In genomic region chr13:99657848-99658265, GRCh38 we compare ENCODE assay signal across 8 cellular contexts. TPM values are rescaled to one million over a fixed set of nuclear protein-coding genes. Genes with fewer than 3 reads are reported as not detected.
A peak's percentile ranks its signal among the peaks of the same experiment; 100 is the strongest.
DNase-seq lines count a peak whose midpoint lies in the region; ATAC-seq and TF ChIP-seq lines count a peak whose summit lies in the region.

No MANE protein-coding gene starts in this region.

- H3K36me3 ChIP-seq in adrenal gland (replicated peaks in 1 of 2) = no peaks in the 10 kb centered on the region
- H3K36me3 ChIP-seq in hepatocyte (replicated peaks; ENCODE audit: insufficient read depth, low read depth) = no peaks in the 10 kb centered on the region
- H3K36me3 ChIP-seq in skeletal muscle tissue (ENCODE audit: control insufficient read depth in 3 of 3, insufficient read depth in 3 of 3, low read length in 3 of 3) = no peaks in the 10 kb centered on the region

- TF ChIP-seq CTCF in adrenal gland (IDR thresholded peaks at IDR 0.05) = no peak
- no peak for TF ChIP-seq CTCF in hepatocyte (IDR thresholded peaks at IDR 0.05; ENCODE audit: poor library complexity)

- H3K4me3 ChIP-seq in adrenal gland (peak overlapping the region in 2 of 4 donors; percentile 29 to 59), hepatocyte (peak overlapping the region; percentile 31), skeletal muscle tissue (ENCODE audit: low read length in 3 of 3) (peak overlapping the region; percentile 42 to 74 (median 62))

- H3K9me3 ChIP-seq in adrenal gland (replicated peaks in 1 of 3) = no peaks in the 10 kb centered on the region
- no peaks in the 10 kb centered on the region for H3K9me3 ChIP-seq in hepatocyte (ENCODE audit: low read depth)
- no peaks in the 10 kb centered on the region for H3K9me3 ChIP-seq in skeletal muscle tissue (ENCODE audit: control insufficient read depth in 3 of 3, low read length in 3 of 3)

- peak overlapping the region; percentile 95 for H2AFZ ChIP-seq in hepatocyte

- peak overlapping the region; percentile 54 to 78 (median 64) for H3K9ac ChIP-seq in skeletal muscle tissue (ENCODE audit: low read depth in 1 of 3, low read length in 3 of 3)

- no peaks in the 10 kb centered on the region for H3K79me2 ChIP-seq in hepatocyte

- no peaks in the 10 kb centered on the region for H3K27me3 ChIP-seq in adrenal gland
- peaks cover 5% of the 10 kb centered on the region for H3K27me3 ChIP-seq in hepatocyte
- no peaks in the 10 kb centered on the region for H3K27me3 ChIP-seq in skeletal muscle tissue (ENCODE audit: control insufficient read depth in 3 of 3, insufficient read depth in 3 of 3, low read length in 3 of 3)

- 36 to 72% (median 50%) methylated on average over 23 to 30 of the region's 30 CpGs for WGBS in adrenal gland, 4 donors
- WGBS in hepatocyte (ENCODE audit: low lambda C conversion rate, missing lambda C conversion rate) = 19% methylated on average over 30 of the region's 30 CpGs

- intact Hi-C loops in Right ventricle myocardium inferior (cut with DNase I) (loop anchor here (2.0 to 5.0 kb wide), 3 partner anchors 857 to 1469 kb away; no protein-coding TSS in a partner anchor), cardiac septum (cut with DNase I) (loop anchor here (2.0 to 5.0 kb wide), 4 partner anchors 259 to 857 kb away; partner anchors contain the start of gene ZIC2), adrenal gland (cut with DNase I) (loop anchor here in 1 of 2 donors (10.0 kb wide), 3 partner anchors 257 to 1467 kb away; no protein-coding TSS in a partner anchor)

- H3K4me1 ChIP-seq in adrenal gland (replicated peaks in 1 of 2) (no peaks in the 10 kb centered on the region), hepatocyte (ENCODE audit: insufficient read depth) (peaks cover 14% of the 10 kb centered on the region), skeletal muscle tissue (ENCODE audit: control insufficient read depth in 3 of 3, insufficient read depth in 3 of 3, low read length in 3 of 3) (peaks cover 2 to 9% (median 4%) of the 10 kb centered on the region in 3 donors)

- H3K27ac ChIP-seq in adrenal gland (peak overlapping the region in 3 of 5 donors; percentile 71 to 76 (median 74)), hepatocyte (peak overlapping the region; percentile 63), skeletal muscle tissue (ENCODE audit: low read depth, low read length) (peak overlapping the region; percentile 12)

- no peaks in the 10 kb centered on the region for H3K9me2 ChIP-seq in hepatocyte (replicated peaks; ENCODE audit: insufficient read depth)

- peak; percentile 69 for ATAC-seq in Right ventricle myocardium inferior

- H3K4me2 ChIP-seq in hepatocyte = peak overlapping the region; percentile 87

- peak in 1 of 2 donors; percentile 29 for TF ChIP-seq POLR2A in adrenal gland (IDR thresholded peaks at IDR 0.05)

- DNase-seq in Right ventricle myocardium inferior (ENCODE audit: missing footprints) (no peak), cardiac septum (ENCODE audit: low spot score) (no peak), NCI-H2171 (lab: John Stamatoyannopoulos, UW) (peak; percentile 64), adrenal gland (peak in 3 of 7 donors; percentile 19 to 47 (median 35)), hepatocyte (ENCODE audit: low spot score) (peak; percentile 40), SW 1271 (lab: John Stamatoyannopoulos, UW) (no peak), NCI-H226 (no peak)

- H4K20me1 ChIP-seq in hepatocyte (ENCODE audit: insufficient read depth, poor library complexity, severe bottlenecking) = no peaks in the 10 kb centered on the region

RNA-seq across cellular contexts. Expression of gene CLYBL, which starts 51.4 kb away (rescaled TPM):
- total RNA-seq in Right ventricle myocardium inferior (24.6 TPM), cardiac septum (25.5 TPM), adrenal gland (10 to 100 TPM in 6 of 8 donors, 1 to 10 TPM in 2; 5.0 to 29.9 (median 15.8) TPM), hepatocyte (10.0 TPM in 2 replicates), skeletal muscle tissue (3.1 TPM)
- polyA plus RNA-seq in adrenal gland (10 to 100 TPM in 1 of 3 donors, 1 to 10 TPM in 2; 8.3 to 22.3 (median 8.6) TPM), hepatocyte (11.4 and 12.1 TPM in 2 replicates)

Comparison
In these comparisons a context has a peak if more than half of its experiments do, and no peak if none do; other contexts are left out.
1. DNase-seq: peak in NCI-H2171 (single experiment) and hepatocyte (single experiment); none in Right ventricle myocardium inferior (single experiment), cardiac septum (single experiment), SW 1271 (0 of 2) and NCI-H226 (single experiment).
2. H3K27ac ChIP-seq: peak in every context shown above with its lines; median percentile 74 in adrenal gland; 63 in hepatocyte; 12 in skeletal muscle tissue.